In genomic region chr11:43988040-43988793, GRCh38 we compare ENCODE assay signal across 11 cellular contexts. TPM values are rescaled to one million over a fixed set of nuclear protein-coding genes. Genes with fewer than 3 reads are reported as not detected.
DNase-seq lines count a peak whose midpoint lies in the region; ATAC-seq, FAIRE-seq and TF ChIP-seq lines count a peak whose summit lies in the region.
"Had no signal": no experiment of that assay in that cellular context is flagged by ENCODE, and none has a peak within 500 bp of the region (broad histone marks: within the 10 kb centered on the region; RNA-seq: fewer than 3 reads in every experiment).

No MANE protein-coding gene starts in this region.

- H3K27me3 ChIP-seq in HepG2 (ENCODE audit: control insufficient read depth in 1 of 2, insufficient read depth in 2 of 2, low read length in 2 of 2) (peaks cover 2 to 4% of the 10 kb centered on the region in 2 experiments; a peak in 2 of 5 replicates), testis (no peaks in the 10 kb centered on the region)

- H4K20me1 ChIP-seq in HepG2 (ENCODE audit: insufficient read depth, low read length) = no peaks in the 10 kb centered on the region

- no peak overlapping the region for H3K27ac ChIP-seq in HepG2 (ENCODE audit: extremely low read length, insufficient read depth, low read length)
- H3K27ac ChIP-seq in testis = peak overlapping the region; percentile 55 to 75

- CTCF ChIA-PET in HepG2 (lab: Yijun Ruan, JAX; ENCODE audit: low intra/inter-chr PET ratio, low total read pairs) = interaction anchor here (0.8 kb wide), 1 partner anchor 98 kb away, joined by 3 read pairs; no protein-coding TSS in a partner anchor

- H3K9me3 ChIP-seq in HepG2 (ENCODE audit: low read length) (no peaks in the 10 kb centered on the region), testis (no peaks in the 10 kb centered on the region)

- H3K4me3 ChIP-seq in HepG2 (replicated peaks in 1 of 3; ENCODE audit: insufficient read depth in 1 of 3, low read depth in 2 of 3, low read length in 3 of 3) (no peak overlapping the region), testis (no peak overlapping the region)

- TF ChIP-seq CTCF in HFFc6 (IDR thresholded peaks at IDR 0.05) (peak; percentile 37), HepG2 (CRISPR knock-in tag; IDR thresholded peaks at IDR 0.05) (peak; percentile 36; the same call in 1 of the 2 replicates), testis (IDR thresholded peaks at IDR 0.05) (peak; percentile 2 to 15 (median 7))

- H3K4me1 Mint-ChIP-seq in HFFc6 (ENCODE audit: low read depth) = peaks cover 42% of the 10 kb centered on the region

- H3K4me2 ChIP-seq in HepG2 (ENCODE audit: low read depth, low read length) = peak overlapping the region; percentile 51; the same call in 1 of the 2 replicates

- no peaks in the 10 kb centered on the region for H3K9me3 Mint-ChIP-seq in HFFc6

- no peak overlapping the region for H2AFZ ChIP-seq in HepG2 (ENCODE audit: low read length)

- intact Hi-C loops in HepG2 (cut with micrococcal nuclease; ENCODE audit: unreplicated experiment) = no loop called here
- intact Hi-C loops in testis (cut with DNase I; ENCODE audit: low total_unique reads) = loop anchor here (5.0 kb wide), 1 partner anchor 44 kb away; no protein-coding TSS in a partner anchor

- H3K36me3 ChIP-seq in HepG2 (replicated peaks in 1 of 2; ENCODE audit: control insufficient read depth in 1 of 2, insufficient read depth in 2 of 2, low read length in 2 of 2) (no peaks in the 10 kb centered on the region), testis (ENCODE audit: low read depth, missing control alignments) (no peaks in the 10 kb centered on the region)

- H3K4me3 Mint-ChIP-seq in HFFc6 = peak overlapping the region; percentile 67; the same call in 1 of the 2 replicates

- POLR2A ChIA-PET in HepG2 (lab: Yijun Ruan, JAX) = no interaction called here

- H3K4me1 ChIP-seq in HepG2 (ENCODE audit: insufficient read depth, low read length) = peaks cover 64% of the 10 kb centered on the region
- peaks cover 47% of the 10 kb centered on the region for H3K4me1 ChIP-seq in testis

- H3K9ac ChIP-seq in HepG2 (ENCODE audit: insufficient read depth, low read depth, low read length) = no peak overlapping the region

- no peaks in the 10 kb centered on the region for H3K36me3 Mint-ChIP-seq in HFFc6 (ENCODE audit: low read depth)

- 33% methylated on average over 13 of the region's 13 CpGs for WGBS in HepG2 (ENCODE audit: low lambda C conversion rate)
- 44 to 55% methylated on average over 13 of the region's 13 CpGs for WGBS in testis, 2 donors

- no peak overlapping the region for H3K27ac Mint-ChIP-seq in HFFc6

- in situ Hi-C loops in HepG2 (cut with HindIII; ENCODE audit: extremely low pct_ligation_motif_present, low pct_unique_long_range_greater_than_20kb) = no loop called here
- in situ Hi-C loops in KBM-7 (cut with MboI; ENCODE audit: low pct_unique_long_range_greater_than_20kb, low sequenced_read_pairs) = no loop called here

- peaks cover 5% of the 10 kb centered on the region for H3K27me3 Mint-ChIP-seq in HFFc6 (ENCODE audit: insufficient read depth)

- no peak for DNase-seq in HFFc6
- peak; percentile 57 for DNase-seq in astrocyte of the hippocampus (ENCODE audit: low read depth, low spot score)
- no peak for DNase-seq in HepG2 (ENCODE audit: low spot score)
- DNase-seq in testis = no peak
- no peak for DNase-seq in KBM-7
- DNase-seq in dermis blood vessel endothelial cell = no peak
- no peak for DNase-seq in GM12892 (ENCODE audit: insufficient read length)
- DNase-seq: activated CD4-positive, alpha-beta T cell treated with anti-CD3 and anti-CD28 coated beads for 4 hours; DND-41 had no signal

- FAIRE-seq in HepG2 (lab: Jason Lieb, UNC) (no peak), GM12892 (lab: Jason Lieb, UNC) (no peak)

- TF ChIP-seq POLR2A in HepG2 (IDR thresholded peaks at IDR 0.05; ENCODE audit: insufficient read depth in 1 of 2, low read depth in 2 of 2, low read length in 2 of 2) (no peak), testis (IDR thresholded peaks at IDR 0.05) (no peak), GM12892 (IDR thresholded peaks at IDR 0.05; ENCODE audit: low read depth, low read length) (no peak)

- TF ChIP-seq EP300 in HepG2 (IDR thresholded peaks at IDR 0.05; ENCODE audit: low read depth in 2 of 2, low read length in 2 of 2) (no peak), HepG2 (CRISPR knock-in tag; IDR thresholded peaks at IDR 0.05; ENCODE audit: borderline replicate concordance) (no peak)

- no peaks in the 10 kb centered on the region for H3K79me2 ChIP-seq in HepG2 (ENCODE audit: insufficient read depth, low read length)

- no peak for TF ChIP-seq RAD21 in HepG2 (CRISPR knock-in tag; IDR thresholded peaks at IDR 0.05)

- ATAC-seq in HepG2 = peak; percentile 58
- ATAC-seq in HG03139 (IDR thresholded peaks at IDR 0.05; ENCODE audit: unreplicated experiment) = no peak

- BruUV-seq in HepG2 (replicated peaks; lab: Mats Ljungman, UMichigan) = no TSS peak

TF ChIP-seq in HepG2, 621 proteins besides CTCF, POLR2A, EP300 and RAD21 (continues in another document):
- no peak for TF ChIP-seq STAT5B (CRISPR knock-in tag; IDR thresholded peaks at IDR 0.05)
- TF ChIP-seq ZEB1 (IDR thresholded peaks at IDR 0.05; ENCODE audit: insufficient replicate concordance, low read depth) = no peak
- TF ChIP-seq AKAP8 (CRISPR knock-in tag; IDR thresholded peaks at IDR 0.05) = no peak

RNA-seq across cellular contexts. Expression of gene C11orf96, which starts 45.8 kb away (rescaled TPM):
- under 1 TPM; 0.23 to 0.37 (median 0.33) TPM for total RNA-seq in HFFc6 (2021; fragmentation: NEBNext Ultra II Directional; extraction: Animal tissue kit (Norgen Biotek cat#: 25700))
- total RNA-seq in HepG2 (2016; rRNA removed; fragmentation: Illumina TruSeq; extraction: Trizol) (not detected in 2 replicates), testis (100 to 1,000 TPM; 207 TPM), dermis blood vessel endothelial cell (5.5 and 8.7 TPM in 2 replicates)
- not detected in 2 replicates for total RNA-seq in HepG2 (2016; cell fraction: cytosol; rRNA removed; fragmentation: Illumina TruSeq; extraction: Trizol; ENCODE audit: low read depth)
- total RNA-seq in HepG2 (2016; cell fraction: insoluble cytoplasmic fraction; rRNA removed; fragmentation: Illumina TruSeq; extraction: Trizol) = not detected in 2 replicates
- not detected in 2 replicates for total RNA-seq in HepG2 (2016; cell fraction: membrane; rRNA removed; fragmentation: Illumina TruSeq; extraction: Trizol)
- not detected in 2 replicates for total RNA-seq in HepG2 (2016; cell fraction: nucleus; rRNA removed; fragmentation: Illumina TruSeq; extraction: Trizol)
- polyA plus RNA-seq in HepG2 (2011; rRNA removed) (0.08 and 0.35 TPM in 2 replicates), testis (ENCODE audit: insufficient read depth, low read depth, low replicate concordance) (67.4 TPM)
- 0.25 and 0.28 TPM in 2 replicates for polyA plus RNA-seq in HepG2 (2011; cell fraction: cytosol; rRNA removed)
- polyA plus RNA-seq in HepG2 (2011; cell fraction: nucleus; rRNA removed) = 0.13 and 0.62 TPM in 2 replicates
- polyA plus RNA-seq in HepG2 (2012) = 0.80 TPM in 1 of 2 replicates, not detected in the other
- polyA plus RNA-seq in HepG2 (2016; cell fraction: cytosol; fragmentation: Illumina TruSeq; extraction: Trizol; ENCODE audit: low read depth) = not detected in 2 replicates
- polyA plus RNA-seq in HepG2 (2016; cell fraction: insoluble cytoplasmic fraction; fragmentation: Illumina TruSeq; extraction: Trizol; ENCODE audit: low read depth) = not detected in 2 replicates
- polyA plus RNA-seq in HepG2 (2016; cell fraction: membrane; fragmentation: Illumina TruSeq; extraction: Trizol; ENCODE audit: low read depth) = not detected in 2 replicates
- polyA plus RNA-seq in HepG2 (2016; cell fraction: nucleus; fragmentation: Illumina TruSeq; extraction: Trizol; ENCODE audit: insufficient read depth, low read depth) = not detected in 2 replicates
- polyA minus RNA-seq in HepG2 (2011; rRNA and poly(A)+ RNA removed; ENCODE audit: low replicate concordance) = not detected in 2 replicates
- 0.49 TPM in 1 of 2 replicates, not detected in the other for polyA minus RNA-seq in HepG2 (2011; cell fraction: cytosol; rRNA and poly(A)+ RNA removed)
- polyA minus RNA-seq in HepG2 (2011; cell fraction: nucleus; rRNA and poly(A)+ RNA removed) = not detected in 2 replicates
- polyA plus RNA-seq in GM12892 (2012; ENCODE audit: missing spikeins) = not detected

RNA-seq across cellular contexts. Expression of gene ACCSL, which starts 59.6 kb away (rescaled TPM):
- not detected for total RNA-seq in HFFc6 (2021; fragmentation: NEBNext Ultra II Directional; extraction: Animal tissue kit (Norgen Biotek cat#: 25700))
- not detected in 2 replicates for total RNA-seq in HepG2 (2016; rRNA removed; fragmentation: Illumina TruSeq; extraction: Trizol)
- not detected in 2 replicates for total RNA-seq in HepG2 (2016; cell fraction: cytosol; rRNA removed; fragmentation: Illumina TruSeq; extraction: Trizol; ENCODE audit: low read depth)
- not detected in 2 replicates for total RNA-seq in HepG2 (2016; cell fraction: insoluble cytoplasmic fraction; rRNA removed; fragmentation: Illumina TruSeq; extraction: Trizol)
- total RNA-seq in HepG2 (2016; cell fraction: membrane; rRNA removed; fragmentation: Illumina TruSeq; extraction: Trizol) = not detected in 2 replicates
- total RNA-seq in HepG2 (2016; cell fraction: nucleus; rRNA removed; fragmentation: Illumina TruSeq; extraction: Trizol) = not detected in 2 replicates
- not detected in 2 replicates for polyA plus RNA-seq in HepG2 (2011; rRNA removed)
- not detected in 2 replicates for polyA plus RNA-seq in HepG2 (2011; cell fraction: cytosol; rRNA removed)
- not detected in 2 replicates for polyA plus RNA-seq in HepG2 (2011; cell fraction: nucleus; rRNA removed)
- polyA plus RNA-seq in HepG2 (2012) = not detected in 2 replicates
- polyA plus RNA-seq in HepG2 (2016; cell fraction: cytosol; fragmentation: Illumina TruSeq; extraction: Trizol; ENCODE audit: low read depth) = not detected in 2 replicates
- not detected in 2 replicates for polyA plus RNA-seq in HepG2 (2016; cell fraction: insoluble cytoplasmic fraction; fragmentation: Illumina TruSeq; extraction: Trizol; ENCODE audit: low read depth)
- not detected in 2 replicates for polyA plus RNA-seq in HepG2 (2016; cell fraction: membrane; fragmentation: Illumina TruSeq; extraction: Trizol; ENCODE audit: low read depth)
- polyA plus RNA-seq in HepG2 (2016; cell fraction: nucleus; fragmentation: Illumina TruSeq; extraction: Trizol; ENCODE audit: insufficient read depth, low read depth) = not detected in 2 replicates
- not detected in 2 replicates for polyA minus RNA-seq in HepG2 (2011; rRNA and poly(A)+ RNA removed; ENCODE audit: low replicate concordance)
- not detected in 2 replicates for polyA minus RNA-seq in HepG2 (2011; cell fraction: cytosol; rRNA and poly(A)+ RNA removed)
- polyA minus RNA-seq in HepG2 (2011; cell fraction: nucleus; rRNA and poly(A)+ RNA removed) = not detected in 2 replicates
- total RNA-seq in testis = under 1 TPM; 0.25 to 0.79 TPM
- 0.67 TPM for polyA plus RNA-seq in testis (ENCODE audit: insufficient read depth, low read depth, low replicate concordance)
- not detected in 2 replicates for total RNA-seq in dermis blood vessel endothelial cell
- polyA plus RNA-seq in GM12892 (2012; ENCODE audit: missing spikeins) = 0.32 TPM
- total RNA-seq: subcutaneous adipose tissue had no signal

Comparison
In these comparisons a context has a peak if more than half of its experiments do, and no peak if none do; other contexts are left out.
1. RNA of gene C11orf96, which starts 45.8 kb away (total RNA-seq): 207 TPM in testis; 5.5 to 8.7 TPM in dermis blood vessel endothelial cell, 0.23 to 0.37 TPM in HFFc6 and not detected in HepG2; every median in the first group is over 10 times any median in the second.
2. Peak in every context shown above with its lines, with median percentiles within 50 percentile points of each other: CTCF ChIP-seq.